Comparison of ENCODE assay signal across 9 cellular contexts in genomic region chr1:156813750-156814570, GRCh38. TPM values are rescaled to one million over a fixed set of nuclear protein-coding genes. Genes with fewer than 3 reads are reported as not detected.
DNase-seq lines count a peak whose midpoint lies in the region; ATAC-seq and TF ChIP-seq lines count a peak whose summit lies in the region.
"Had no signal": no experiment of that assay in that cellular context is flagged by ENCODE, and none has a peak within 500 bp of the region (broad histone marks: within the 10 kb centered on the region; RNA-seq: fewer than 3 reads in every experiment).

No MANE protein-coding gene starts in this region.

- peak; percentile 79 to 91 (median 83) for DNase-seq in CD4-positive, alpha-beta memory T cell
- DNase-seq in T-helper 17 cell (peak; percentile 59 to 76 (median 73)), ascending aorta (ENCODE audit: low spot score in 2 of 2) (peak in 1 of 2 donors; percentile 76), iPS DF 6.9 (ENCODE audit: low read depth, low spot score) (peak; percentile 60), skeletal muscle cell (ENCODE audit: low read depth) (no peak), kidney glomerular epithelial cell (lab: John Stamatoyannopoulos, UW) (no peak)

- peaks cover 80% of the 10 kb centered on the region for H3K4me1 ChIP-seq in CD4-positive, alpha-beta memory T cell (ENCODE audit: insufficient read depth, low read length)
- H3K4me1 ChIP-seq in ascending aorta (peaks cover 4 to 11% of the 10 kb centered on the region in 2 donors), iPS DF 6.9 (ENCODE audit: control insufficient read depth, insufficient read depth, low read length) (0 out of 2 replicates have a peak, but pooled peaks cover 3% of the 10 kb centered on the region)

- peaks cover 21% of the 10 kb centered on the region for H3K36me3 ChIP-seq in CD4-positive, alpha-beta memory T cell (ENCODE audit: insufficient read depth, low read length)
- H3K36me3 ChIP-seq in ascending aorta (no peaks in the 10 kb centered on the region), iPS DF 6.9 (ENCODE audit: control insufficient read depth, insufficient read depth, low read length) (no peaks in the 10 kb centered on the region)

- peak overlapping the region; percentile 99 to 100 (median 100) for H3K27ac Mint-ChIP-seq in CD4-positive, alpha-beta memory T cell
- H3K27ac Mint-ChIP-seq in T-helper 17 cell, result peak overlapping the region; percentile 99

- peaks cover 25 to 58% of the 10 kb centered on the region in 2 donors for H3K36me3 Mint-ChIP-seq in CD4-positive, alpha-beta memory T cell
- H3K36me3 Mint-ChIP-seq in T-helper 17 cell (ENCODE audit: low read depth), result peaks cover 20% of the 10 kb centered on the region

- CTCF ChIA-PET in CD4-positive, alpha-beta memory T cell (lab: Charles Lee; ENCODE audit: partially characterized antibody), result interaction anchor here (0.7 to 5.2 kb wide), 19 partner anchors 9 to 156 kb away, joined by 3 to 56 read pairs (median 5); partner anchors contain the start of genes INSRR, NTRK1 and PRCC

- ATAC-seq in HG02884 (IDR thresholded peaks at IDR 0.05; ENCODE audit: unreplicated experiment) (peak; percentile 45), T-helper 17 cell (peak; percentile 48), HG03025 (IDR thresholded peaks at IDR 0.05; ENCODE audit: low FRiP score, unreplicated experiment) (no peak)

- H3K9me3 ChIP-seq in CD4-positive, alpha-beta memory T cell (ENCODE audit: control insufficient read depth in 1 of 2, low read length in 2 of 2), result no peaks in the 10 kb centered on the region
- H3K9me3 ChIP-seq in T-helper 17 cell (ENCODE audit: control insufficient read depth, low read length, poor library complexity, severe bottlenecking) (no peaks in the 10 kb centered on the region), ascending aorta (no peaks in the 10 kb centered on the region), iPS DF 6.9 (ENCODE audit: control insufficient read depth, insufficient read depth, low read length) (no peaks in the 10 kb centered on the region)

- peaks cover 0 to 6% (median 0%) of the 10 kb centered on the region in 8 donors for H3K9me3 Mint-ChIP-seq in CD4-positive, alpha-beta memory T cell

- TF ChIP-seq CTCF in ascending aorta (IDR thresholded peaks at IDR 0.05), result peak; percentile 53 to 69 (median 57)

- H3K4me3 Mint-ChIP-seq in CD4-positive, alpha-beta memory T cell, result peak overlapping the region; percentile 92 to 95 (median 94)
- peak overlapping the region; percentile 95 for H3K4me3 Mint-ChIP-seq in T-helper 17 cell

- H3K27me3 ChIP-seq in CD4-positive, alpha-beta memory T cell (ENCODE audit: insufficient read depth, low read length), result no peaks in the 10 kb centered on the region
- no peaks in the 10 kb centered on the region for H3K27me3 ChIP-seq in ascending aorta
- H3K27me3 ChIP-seq in iPS DF 6.9 (ENCODE audit: control insufficient read depth, insufficient read depth, low read length), result peaks cover 12% of the 10 kb centered on the region; the same call in 1 of the 2 replicates

- peak overlapping the region; percentile 73 to 97 for H3K4me3 ChIP-seq in CD4-positive, alpha-beta memory T cell (ENCODE audit: low read length in 2 of 2)
- H3K4me3 ChIP-seq in ascending aorta (peak overlapping the region; percentile 57 to 68), iPS DF 6.9 (ENCODE audit: low read length) (peak overlapping the region; percentile 35), skeletal muscle cell (ENCODE audit: low read depth, low read length) (peak overlapping the region; percentile 32)

- WGBS in iPS DF 6.9 (ENCODE audit: insufficient coverage, insufficient read length), result no CpG with 5 or more reads among the region's 60 CpGs

- POLR2A ChIA-PET in CD4-positive, alpha-beta memory T cell (lab: Charles Lee; ENCODE audit: partially characterized antibody), result interaction anchor here (0.8 to 3.8 kb wide), 13 partner anchors 8 to 86 kb away, joined by 3 to 16 read pairs (median 5); partner anchors contain the start of genes ISG20L2, METTL25B, MRPL24 and NTRK1

- intact Hi-C loops in CD4-positive, alpha-beta memory T cell (cut with micrococcal nuclease), result no loop called here
- intact Hi-C loops in ascending aorta (cut with DNase I), result no loop called here

- peak overlapping the region; percentile 100 for H3K27ac ChIP-seq in CD4-positive, alpha-beta memory T cell (ENCODE audit: low read depth, low read length)
- H3K27ac ChIP-seq in ascending aorta (no peak overlapping the region), iPS DF 6.9 (ENCODE audit: low read length) (no peak overlapping the region)

- peaks cover 0 to 5% of the 10 kb centered on the region in 2 donors for H3K27me3 Mint-ChIP-seq in CD4-positive, alpha-beta memory T cell
- no peaks in the 10 kb centered on the region for H3K27me3 Mint-ChIP-seq in T-helper 17 cell

- H3K4me1 Mint-ChIP-seq in CD4-positive, alpha-beta memory T cell, result peaks cover 47 to 78% (median 63%) of the 10 kb centered on the region in 4 donors
- peaks cover 61% of the 10 kb centered on the region for H3K4me1 Mint-ChIP-seq in T-helper 17 cell

RNA-seq across cellular contexts. Expression of gene SH2D2A, which starts 2.7 kb away (rescaled TPM):
- 10 to 100 TPM; 55.1 to 63.6 TPM for total RNA-seq in CD4-positive, alpha-beta memory T cell
- 10 to 100 TPM; 29.1 to 53.9 TPM for polyA plus RNA-seq in CD4-positive, alpha-beta memory T cell
- 100 to 1,000 TPM; 129 to 137 TPM for total RNA-seq in T-helper 17 cell
- total RNA-seq in ascending aorta, result not detected
- total RNA-seq: LHCN-M2 had no signal

RNA-seq across cellular contexts. Expression of gene INSRR, which starts 45.0 kb away (rescaled TPM):
- total RNA-seq in CD4-positive, alpha-beta memory T cell, result under 1 TPM in 1 of 2 experiments, not detected in 1; 0.06 TPM
- not detected for polyA plus RNA-seq in CD4-positive, alpha-beta memory T cell
- not detected for total RNA-seq in T-helper 17 cell
- total RNA-seq in ascending aorta, result 2.9 TPM
- total RNA-seq: LHCN-M2 had no signal

RNA-seq across cellular contexts. Expression of gene PRCC, which starts 46.6 kb away (rescaled TPM):
- total RNA-seq in CD4-positive, alpha-beta memory T cell, result 10 to 100 TPM; 60.9 to 61.3 TPM
- polyA plus RNA-seq in CD4-positive, alpha-beta memory T cell, result 10 to 100 TPM; 32.8 to 52.7 TPM
- total RNA-seq in T-helper 17 cell (10 to 100 TPM; 51.0 to 82.4 TPM), ascending aorta (16.3 TPM)

RNA-seq across cellular contexts. Expression of gene NTRK1, which starts 46.7 kb away (rescaled TPM):
- under 1 TPM in 1 of 2 experiments, not detected in 1; 0.23 TPM for total RNA-seq in CD4-positive, alpha-beta memory T cell
- polyA plus RNA-seq in CD4-positive, alpha-beta memory T cell, result not detected
- total RNA-seq in T-helper 17 cell, result under 1 TPM; 0.34 to 0.67 TPM
- total RNA-seq in ascending aorta, result not detected
- total RNA-seq: LHCN-M2 had no signal

Comparison
In these comparisons a context has a peak if more than half of its experiments do, and no peak if none do; other contexts are left out.
1. DNase-seq: peak in CD4-positive, alpha-beta memory T cell (5 of 5), T-helper 17 cell (3 of 3) and iPS DF 6.9 (single experiment); none in skeletal muscle cell (single experiment) and kidney glomerular epithelial cell (single experiment).
2. H3K4me3 ChIP-seq: peak in every context shown above with its lines; median percentile 85 in CD4-positive, alpha-beta memory T cell; 62 in ascending aorta; 35 in iPS DF 6.9; 32 in skeletal muscle cell.
3. RNA of gene SH2D2A, which starts 2.7 kb away (total RNA-seq): 129 to 137 TPM in T-helper 17 cell and 55.1 to 63.6 TPM in CD4-positive, alpha-beta memory T cell; not detected in ascending aorta (single experiment); every median in the first group is over 10 times any median in the second.